Comparison of ENCODE assay signal across 22 cellular contexts in genomic region chr6:33757906-33758305, GRCh38. TPM values are rescaled to one million over a fixed set of nuclear protein-coding genes. Genes with fewer than 3 reads are reported as not detected.
DNase-seq lines count a peak whose midpoint lies in the region; ATAC-seq and TF ChIP-seq lines count a peak whose summit lies in the region.
"Had no signal": no experiment of that assay in that cellular context is flagged by ENCODE, and none has a peak within 500 bp of the region (broad histone marks: within the 10 kb centered on the region; RNA-seq: fewer than 3 reads in every experiment).

No MANE protein-coding gene starts in this region.

- no peaks in the 10 kb centered on the region for H3K36me3 Mint-ChIP-seq in neural progenitor cell
- H3K36me3 Mint-ChIP-seq in activated T-helper 17 cell treated with anti-CD3 and anti-CD28 coated beads, Interleukin-2, amount 50 U/mL, for 72 hours (ENCODE audit: low read depth): no peaks in the 10 kb centered on the region
- H3K36me3 Mint-ChIP-seq in CD8-positive, alpha-beta T cell: no peaks in the 10 kb centered on the region

- H3K4me2 ChIP-seq in neural progenitor cell: no peak overlapping the region

- H3K27ac Mint-ChIP-seq in neural progenitor cell: peak overlapping the region; percentile 74
- no peak overlapping the region for H3K27ac Mint-ChIP-seq in activated T-helper 17 cell treated with anti-CD3 and anti-CD28 coated beads, Interleukin-2, amount 50 U/mL, for 72 hours
- H3K27ac Mint-ChIP-seq in CD8-positive, alpha-beta T cell: no peak overlapping the region
- H3K27ac Mint-ChIP-seq: CD4-positive, alpha-beta T cell; T-helper 17 cell had no signal

- no peak overlapping the region for H3K4me3 ChIP-seq in neural progenitor cell
- H3K4me3 ChIP-seq in CD8-positive, alpha-beta T cell (ENCODE audit: low read depth, low read length): no peak overlapping the region
- H3K4me3 ChIP-seq: Peyer's patch, SJSA1 had no signal

- no peak for ATAC-seq in activated T-helper 17 cell treated with anti-CD3 and anti-CD28 coated beads, Interleukin-2, amount 50 U/mL, for 72 hours (replicated peaks)
- no peak for ATAC-seq in CD8-positive, alpha-beta T cell
- ATAC-seq: HCT116, T-helper 17 cell had no signal

- POLR2A ChIA-PET in CD8-positive, alpha-beta T cell (lab: Charles Lee): no interaction called here

- peaks cover 35% of the 10 kb centered on the region for H3K4me1 Mint-ChIP-seq in neural progenitor cell
- no peaks in the 10 kb centered on the region for H3K4me1 Mint-ChIP-seq in activated T-helper 17 cell treated with anti-CD3 and anti-CD28 coated beads, Interleukin-2, amount 50 U/mL, for 72 hours
- H3K4me1 Mint-ChIP-seq in CD8-positive, alpha-beta T cell (ENCODE audit: low read depth): peaks cover 5% of the 10 kb centered on the region

- peaks cover 11% of the 10 kb centered on the region for H3F3A ChIP-seq in neural progenitor cell (ENCODE audit: low read depth)

- TF ChIP-seq CTCF in 22Rv1 (IDR thresholded peaks at IDR 0.05): no peak
- no peak for TF ChIP-seq CTCF in neural progenitor cell (IDR thresholded peaks at IDR 0.05)
- no peak for TF ChIP-seq CTCF in CD8-positive, alpha-beta T cell (IDR thresholded peaks at IDR 0.05)

- H3K9ac ChIP-seq in neural progenitor cell: no peak overlapping the region

- CTCF ChIA-PET in CD8-positive, alpha-beta T cell (lab: Charles Lee): interaction anchor here (1.0 to 3.0 kb wide), 4 partner anchors 10 to 269 kb away, joined by 3 to 12 read pairs (median 4); no protein-coding TSS in a partner anchor

- no peaks in the 10 kb centered on the region for H3K27me3 ChIP-seq in neural progenitor cell
- H3K27me3 ChIP-seq in CD8-positive, alpha-beta T cell (ENCODE audit: insufficient read depth, low read length): no peaks in the 10 kb centered on the region
- H3K27me3 ChIP-seq: Peyer's patch, SJSA1 had no signal

- H3K36me3 ChIP-seq in neural progenitor cell: no peaks in the 10 kb centered on the region
- no peaks in the 10 kb centered on the region for H3K36me3 ChIP-seq in CD8-positive, alpha-beta T cell (ENCODE audit: insufficient read depth, low read length)
- H3K36me3 ChIP-seq: Peyer's patch, SJSA1 had no signal

- DNase-seq in COLO668 (lab: John Stamatoyannopoulos, UW; ENCODE audit: unreplicated experiment): peak; percentile 11
- peak; percentile 55 for DNase-seq in NCI-H510A treated with DMSO at 0.1 percent for 48 hours (lab: John Stamatoyannopoulos, UW)
- DNase-seq in neural progenitor cell (ENCODE audit: low spot score): no peak
- DNase-seq in NCI-H128 (lab: John Stamatoyannopoulos, UW; ENCODE audit: unreplicated experiment): no peak
- DNase-seq in CD8-positive, alpha-beta T cell: no peak
- DNase-seq: CD4-positive, alpha-beta T cell; GDM1; GOT3; KBM-7; MM.1S; NCI-H1048; NCI-H1436; NCI-H187 treated with DMSO at 0.1 percent for 48 hours; NCI-H774; Peyer's patch; T-helper 17 cell had no signal

- H3K4me1 ChIP-seq in neural progenitor cell: peaks cover 36% of the 10 kb centered on the region
- H3K4me1 ChIP-seq in CD8-positive, alpha-beta T cell (ENCODE audit: insufficient read depth, low read length): peaks cover 5% of the 10 kb centered on the region

- H2AFZ ChIP-seq in neural progenitor cell (replicated peaks): no peak overlapping the region

- no peaks in the 10 kb centered on the region for H3K79me2 ChIP-seq in neural progenitor cell (ENCODE audit: low read depth)

- no peak overlapping the region for H3K4me3 Mint-ChIP-seq in neural progenitor cell
- no peak overlapping the region for H3K4me3 Mint-ChIP-seq in activated T-helper 17 cell treated with anti-CD3 and anti-CD28 coated beads, Interleukin-2, amount 50 U/mL, for 72 hours
- no peak overlapping the region for H3K4me3 Mint-ChIP-seq in CD8-positive, alpha-beta T cell
- H3K4me3 Mint-ChIP-seq: CD4-positive, alpha-beta T cell; T-helper 17 cell had no signal

- no peaks in the 10 kb centered on the region for H3K9me3 ChIP-seq in neural progenitor cell (ENCODE audit: low read depth)
- H3K9me3 ChIP-seq in CD8-positive, alpha-beta T cell (ENCODE audit: low read length): no peaks in the 10 kb centered on the region
- H3K9me3 ChIP-seq: Peyer's patch, SJSA1 had no signal

- H3K9me3 Mint-ChIP-seq in neural progenitor cell: no peaks in the 10 kb centered on the region
- no peaks in the 10 kb centered on the region for H3K9me3 Mint-ChIP-seq in activated T-helper 17 cell treated with anti-CD3 and anti-CD28 coated beads, Interleukin-2, amount 50 U/mL, for 72 hours
- no peaks in the 10 kb centered on the region for H3K9me3 Mint-ChIP-seq in CD8-positive, alpha-beta T cell
- H3K9me3 Mint-ChIP-seq: CD4-positive, alpha-beta T cell had no signal

- no peaks in the 10 kb centered on the region for H4K20me1 ChIP-seq in neural progenitor cell (ENCODE audit: low read depth)

- intact Hi-C loops in CD8-positive, alpha-beta T cell (cut with DNase I, micrococcal nuclease): no loop called here

- H3K27ac ChIP-seq in 22Rv1: peak overlapping the region; percentile 75
- no peak overlapping the region for H3K27ac ChIP-seq in neural progenitor cell
- H3K27ac ChIP-seq in CD8-positive, alpha-beta T cell (ENCODE audit: low read depth, low read length): no peak overlapping the region
- H3K27ac ChIP-seq: Peyer's patch, SJSA1 had no signal

- H3K27me3 Mint-ChIP-seq in neural progenitor cell (ENCODE audit: insufficient read depth, low read depth): peaks cover 22% of the 10 kb centered on the region
- H3K27me3 Mint-ChIP-seq in activated T-helper 17 cell treated with anti-CD3 and anti-CD28 coated beads, Interleukin-2, amount 50 U/mL, for 72 hours: peaks cover 4% of the 10 kb centered on the region
- no peaks in the 10 kb centered on the region for H3K27me3 Mint-ChIP-seq in CD8-positive, alpha-beta T cell (ENCODE audit: low read depth)
- H3K27me3 Mint-ChIP-seq: CD4-positive, alpha-beta T cell had no signal

RNA-seq across cellular contexts. Expression of gene IP6K3, which starts 11.2 kb away (rescaled TPM):
- total RNA-seq in neural progenitor cell (ENCODE audit: low replicate concordance): 2.9 and 4.6 TPM in 2 replicates
- not detected for total RNA-seq in activated T-helper 17 cell treated with anti-CD3 and anti-CD28 coated beads, Interleukin-2, amount 50 U/mL, for 72 hours
- total RNA-seq in CD8-positive, alpha-beta T cell: not detected
- total RNA-seq: CD4-positive, alpha-beta T cell; Daoy; NCI-H460; T-helper 17 cell had no signal

RNA-seq across cellular contexts. Expression of gene LEMD2, which starts 31.0 kb away (rescaled TPM):
- 31.8 and 53.4 TPM in 2 replicates for total RNA-seq in neural progenitor cell (ENCODE audit: low replicate concordance)
- 10 to 100 TPM; 51.0 to 54.3 TPM for total RNA-seq in activated T-helper 17 cell treated with anti-CD3 and anti-CD28 coated beads, Interleukin-2, amount 50 U/mL, for 72 hours
- 100 to 1,000 TPM; 124 TPM for total RNA-seq in CD8-positive, alpha-beta T cell

RNA-seq across cellular contexts. Expression of gene MLN, which starts 45.9 kb away (rescaled TPM):
- total RNA-seq in neural progenitor cell (ENCODE audit: low replicate concordance): not detected in 2 replicates
- not detected for total RNA-seq in activated T-helper 17 cell treated with anti-CD3 and anti-CD28 coated beads, Interleukin-2, amount 50 U/mL, for 72 hours
- not detected for total RNA-seq in CD8-positive, alpha-beta T cell
- total RNA-seq: CD4-positive, alpha-beta T cell; Daoy; NCI-H460; Peyer's patch; SJSA1; T-helper 17 cell had no signal

RNA-seq across cellular contexts. Expression of gene UQCC2, which starts 46.4 kb away (rescaled TPM):
- 47.7 and 95.9 TPM in 2 replicates for total RNA-seq in neural progenitor cell (ENCODE audit: low replicate concordance)
- 100 to 1,000 TPM in 1 of 2 donors, 10 to 100 TPM in 1; 65.5 to 112 TPM for total RNA-seq in activated T-helper 17 cell treated with anti-CD3 and anti-CD28 coated beads, Interleukin-2, amount 50 U/mL, for 72 hours
- 1 to 10 TPM; 6.2 to 6.8 TPM for total RNA-seq in CD8-positive, alpha-beta T cell

Comparison
In these comparisons a context has a peak if more than half of its experiments do, and no peak if none do; other contexts are left out.
1. DNase-seq: peak in COLO668 (single experiment) and NCI-H510A treated with DMSO at 0.1 percent for 48 hours (single experiment); none in neural progenitor cell (single experiment), NCI-H128 (single experiment) and CD8-positive, alpha-beta T cell (0 of 7).